10 cellular contexts compared by ENCODE assay signal in genomic region chr22:30079952-30080533, GRCh38. TPM values are rescaled to one million over a fixed set of nuclear protein-coding genes. Genes with fewer than 3 reads are reported as not detected.
A peak's percentile ranks its signal among the peaks of the same experiment; 100 is the strongest.
DNase-seq lines count a peak whose midpoint lies in the region; ATAC-seq and TF ChIP-seq lines count a peak whose summit lies in the region.
"Had no signal": no experiment of that assay in that cellular context is flagged by ENCODE, and none has a peak within 500 bp of the region (broad histone marks: within the 10 kb centered on the region; RNA-seq: fewer than 3 reads in every experiment).

Gene HORMAD2, plus strand, starts transcription at chr22:30080464. Its CDS starts 13,489 bp downstream, at chr22:30093953.

- no peak within 1 kb of the TSS for H3K9ac ChIP-seq in iPS-15b (ENCODE audit: low read depth, low read length)

- H3K4me3 ChIP-seq in GM12864 (ENCODE audit: low read depth, low read length) (peak within 1 kb of the TSS; percentile 56), astrocyte of the spinal cord (ENCODE audit: low read depth, low read length) (peak within 1 kb of the TSS; percentile 33), iPS-15b (ENCODE audit: low read depth, low read length) (peak within 1 kb of the TSS; percentile 38)

- peaks cover 7% of the 10 kb centered on the region for H3K27me3 ChIP-seq in iPS-15b (ENCODE audit: control insufficient read depth, insufficient read depth, low read length)
- H3K27me3 ChIP-seq: Peyer's patch had no signal

- no peaks in the 10 kb centered on the region for H3K36me3 ChIP-seq in iPS-15b (ENCODE audit: control insufficient read depth, insufficient read depth, low read length)
- H3K36me3 ChIP-seq: Peyer's patch had no signal

- intact Hi-C loops in posterior vena cava (cut with DNase I): no loop called here
- intact Hi-C loops in sciatic nerve (cut with DNase I): loop anchor here (10.0 kb wide), 1 partner anchor 445 kb away; no protein-coding TSS in a partner anchor

- TF ChIP-seq CTCF in GM12864 (IDR thresholded peaks at IDR 0.05; ENCODE audit: low read depth, low read length, missing control alignments): no peak
- no peak for TF ChIP-seq CTCF in astrocyte of the spinal cord (IDR thresholded peaks at IDR 0.05; ENCODE audit: low read depth, low read length)

- no peaks in the 10 kb centered on the region for H3K9me3 ChIP-seq in iPS-15b (ENCODE audit: control insufficient read depth, insufficient read depth, low read length)
- H3K9me3 ChIP-seq: Peyer's patch had no signal

- ATAC-seq in sciatic nerve: no peak

- DNase-seq in GM12864 (ENCODE audit: low read depth) (peak; percentile 36), astrocyte of the spinal cord (ENCODE audit: low read depth, low spot score) (peak; percentile 64), posterior vena cava (ENCODE audit: low spot score) (peak; percentile 83), cerebellar cortex (ENCODE audit: low spot score) (no peak), sciatic nerve (ENCODE audit: low spot score) (no peak), middle frontal gyrus (ENCODE audit: extremely low spot score, low spot score) (no peak)
- no peak for DNase-seq in activated CD4-positive, alpha-beta T cell treated with anti-CD3 and anti-CD28 coated beads for 1 hour
- DNase-seq: EL had no signal

- peaks cover 8% of the 10 kb centered on the region for H3K4me1 ChIP-seq in iPS-15b (ENCODE audit: control insufficient read depth, insufficient read depth, low read length)
- H3K4me1 ChIP-seq: Peyer's patch had no signal

- in situ Hi-C loops in astrocyte of the spinal cord (cut with HindIII; ENCODE audit: low sequenced_read_pairs): no loop called here

RNA-seq across cellular contexts. Expression of gene HORMAD2, which starts in this region (rescaled TPM):
- total RNA-seq in posterior vena cava: not detected
- not detected for total RNA-seq in sciatic nerve
- total RNA-seq: Peyer's patch had no signal

Comparison
In these comparisons a context has a peak if more than half of its experiments do, and no peak if none do; other contexts are left out.
1. Peak in DNase-seq in posterior vena cava; RNA of the gene not detected or under 1 TPM.
2. DNase-seq: peak in GM12864 (single experiment) and astrocyte of the spinal cord (single experiment); none in cerebellar cortex (single experiment), sciatic nerve (single experiment), activated CD4-positive, alpha-beta T cell treated with anti-CD3 and anti-CD28 coated beads for 1 hour (single experiment) and middle frontal gyrus (single experiment).
3. Peak in every context shown above with its lines, with median percentiles within 50 percentile points of each other: H3K4me3 ChIP-seq.